In the genomic region with DNA sequence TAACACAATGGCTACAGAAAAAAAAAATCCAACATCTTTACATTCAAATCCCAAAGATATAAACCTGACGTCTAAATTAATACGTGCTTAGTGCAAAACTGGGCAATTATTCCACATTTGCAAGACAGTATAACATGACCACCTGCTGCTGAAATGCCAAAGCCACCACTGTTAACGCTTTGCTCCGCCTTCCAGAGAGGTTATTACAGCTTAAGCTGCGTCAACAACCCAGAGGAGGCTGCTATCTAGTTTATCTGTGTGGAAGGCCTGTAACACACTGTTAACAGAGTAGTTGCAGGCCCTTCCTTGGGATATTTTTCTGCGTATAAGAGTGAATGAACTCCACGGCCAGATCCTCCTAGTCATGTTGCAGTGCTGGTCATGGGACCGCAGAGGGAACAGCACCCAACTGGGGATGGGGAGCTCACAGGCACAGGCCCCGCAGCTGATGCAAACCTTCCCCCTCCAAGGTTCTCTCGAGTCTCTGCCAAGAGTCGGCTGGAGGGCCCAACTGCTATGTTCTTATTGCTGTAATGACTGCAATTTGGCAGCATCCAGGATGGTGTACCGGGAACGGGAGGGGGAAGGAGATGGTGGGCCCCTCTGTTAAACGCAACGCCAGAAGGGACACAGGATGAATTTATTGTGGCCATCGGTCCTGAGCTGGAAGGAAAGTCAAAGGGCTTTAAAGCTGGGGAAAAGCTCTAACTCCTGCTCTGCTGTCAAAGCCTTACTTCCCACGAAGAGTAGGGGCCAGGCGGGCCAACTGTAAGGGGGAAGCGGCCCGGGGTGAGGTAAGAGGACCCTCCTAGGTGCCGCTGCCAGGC, we compare ENCODE assay signal across 8 cellular contexts. TPM values are rescaled to one million over a fixed set of nuclear protein-coding genes. Genes with fewer than 3 reads are reported as not detected.
DNase-seq lines count a peak whose midpoint lies in the region; ATAC-seq lines count a peak whose summit lies in the region.

No MANE protein-coding gene starts in this region.

- intact Hi-C loops in left ventricle myocardium superior (cut with micrococcal nuclease) (no loop called here), posterior cingulate gyrus (cut with DNase I) (loop anchor here (5.0 kb wide), 2 partner anchors 53 to 68 kb away; no protein-coding TSS in a partner anchor)

- ATAC-seq in GM21825 (IDR thresholded peaks at IDR 0.05; ENCODE audit: unreplicated experiment): peak; percentile 31
- peak; percentile 38 for ATAC-seq in left ventricle myocardium superior

- H3K9ac ChIP-seq in adipocyte (ENCODE audit: low read length): peak overlapping the region; percentile 97

- H3K4me1 ChIP-seq in adipocyte (ENCODE audit: control insufficient read depth, insufficient read depth, low read length): peaks cover 54% of the 10 kb centered on the region

- H3K27me3 ChIP-seq in adipocyte (replicated peaks; ENCODE audit: control insufficient read depth, insufficient read depth, low read length): no peaks in the 10 kb centered on the region

- no peaks in the 10 kb centered on the region for H3K9me3 ChIP-seq in adipocyte (ENCODE audit: control insufficient read depth, low read length)

- peak overlapping the region; percentile 90 for H3K4me3 ChIP-seq in adipocyte (ENCODE audit: low read length)

- DNase-seq in DMS79 (lab: John Stamatoyannopoulos, UW) (peak; percentile 65), LoVo (ENCODE audit: low spot score) (peak; percentile 51), SHP77 (lab: John Stamatoyannopoulos, UW) (peak; percentile 59 to 77), adipocyte (ENCODE audit: low read depth) (peak; percentile 53), left ventricle myocardium superior (peak; percentile 61), posterior cingulate gyrus (peak; percentile 30 to 93 (median 56)), 8988T (no peak)

- no peaks in the 10 kb centered on the region for H3K36me3 ChIP-seq in adipocyte (ENCODE audit: control insufficient read depth, insufficient read depth, low read length, severe bottlenecking)

RNA-seq across cellular contexts. Expression of a gene that starts 1.0 kb away (rescaled TPM):
- total RNA-seq in left ventricle myocardium superior: 10.2 TPM

RNA-seq across cellular contexts. Expression of a gene that starts 40.4 kb away (rescaled TPM):
- 66.8 TPM for total RNA-seq in left ventricle myocardium superior
